ENCODE assay signal across 8 cellular contexts in the genomic region with DNA sequence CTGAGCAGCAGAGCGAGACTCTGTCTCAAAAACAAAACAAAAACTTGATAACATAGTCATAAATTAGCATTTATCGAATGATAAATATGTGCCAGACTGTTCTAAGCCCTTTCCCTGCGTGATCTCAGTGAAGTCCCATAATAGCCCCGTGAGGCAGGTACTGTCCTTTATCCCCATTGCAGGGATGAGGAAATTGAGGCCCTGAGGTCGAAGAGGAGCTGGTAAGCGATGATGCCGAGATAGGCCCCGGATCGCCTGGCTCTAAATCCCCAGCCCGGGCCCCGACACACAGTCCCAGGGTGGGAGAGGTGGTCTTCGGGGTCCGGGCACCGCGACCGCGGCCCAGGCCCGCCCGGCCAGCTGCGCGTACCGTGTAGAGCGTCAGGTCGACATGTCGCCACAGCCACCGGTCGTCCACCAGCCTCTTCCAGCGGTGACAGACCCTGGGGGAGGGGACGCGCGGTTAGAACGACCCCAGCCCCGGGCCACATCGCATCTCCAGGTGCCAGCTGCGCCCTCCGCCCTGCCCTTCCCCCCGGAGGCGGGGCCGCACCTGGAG. TPM values are rescaled to one million over a fixed set of nuclear protein-coding genes. Genes with fewer than 3 reads are reported as not detected.
A peak's percentile ranks its signal among the peaks of the same experiment; 100 is the strongest.
DNase-seq lines count a peak whose midpoint lies in the region; ATAC-seq, FAIRE-seq and TF ChIP-seq lines count a peak whose summit lies in the region.

No MANE protein-coding gene starts in this region.

- peak overlapping the region; percentile 99 for H2AFZ ChIP-seq in K562 (ENCODE audit: low read depth, low read length)

- no peak for ATAC-seq in Right ventricle myocardium inferior
- ATAC-seq in K562, result no peak
- no peak for ATAC-seq in lung (ENCODE audit: insufficient read depth, low FRiP score)

- TF ChIP-seq CTCF in left ventricle myocardium inferior (IDR thresholded peaks at IDR 0.05; ENCODE audit: borderline replicate concordance) (no peak), K562 (IDR thresholded peaks at IDR 0.05 in 2 of 3, conservative IDR thresholded peaks at IDR 0.05 in 1 of 3; ENCODE audit: insufficient read depth in 2 of 3, low read depth in 1 of 3, low read length in 3 of 3) (no peak), lung (IDR thresholded peaks at IDR 0.05; ENCODE audit: control extremely low read depth, extremely low read depth) (no peak), uterus (IDR thresholded peaks at IDR 0.05) (no peak)

- H3K4me2 ChIP-seq in K562 (ENCODE audit: insufficient read depth, low read length), result peak overlapping the region; percentile 97

- intact Hi-C loops in left ventricle myocardium inferior (cut with micrococcal nuclease), result no loop called here
- intact Hi-C loops in Right ventricle myocardium inferior (cut with DNase I), result no loop called here
- intact Hi-C loops in K562 (cut with micrococcal nuclease), result no loop called here
- intact Hi-C loops in uterus (cut with DNase I; ENCODE audit: low total_unique reads), result no loop called here

- CTCF ChIA-PET in K562 (lab: Yijun Ruan, JAX; ENCODE audit: low intra/inter-chr PET ratio), result no interaction called here

- POLR2A ChIA-PET in K562 (lab: Yijun Ruan, JAX), result interaction anchor here (0.5 to 1.0 kb wide), 5 partner anchors 8 to 239 kb away, joined by 3 to 8 read pairs (median 3); no protein-coding TSS in a partner anchor

- H3K9me3 ChIP-seq in left ventricle myocardium inferior (replicated peaks) (no peaks in the 10 kb centered on the region), K562 (replicated peaks; ENCODE audit: control insufficient read depth, insufficient read depth, low read depth, low read length) (peaks cover 13% of the 10 kb centered on the region), lung (ENCODE audit: control insufficient read depth in 2 of 2, insufficient read depth in 1 of 2, low read length in 1 of 2) (peaks cover 0 to 2% of the 10 kb centered on the region in 2 donors), uterus (no peaks in the 10 kb centered on the region)

- no peak for TF ChIP-seq RAD21 in K562 (CRISPR knock-in tag; conservative IDR thresholded peaks at IDR 0.05 in 1 of 2, IDR thresholded peaks at IDR 0.05 in 1 of 2)

- H3K27me3 ChIP-seq in left ventricle myocardium inferior (ENCODE audit: low read depth) (no peaks in the 10 kb centered on the region), K562 (ENCODE audit: control insufficient read depth in 2 of 2, insufficient read depth in 2 of 2, low read length in 2 of 2) (no peaks in the 10 kb centered on the region), lung (ENCODE audit: control insufficient read depth, insufficient read depth) (no peaks in the 10 kb centered on the region), uterus (no peaks in the 10 kb centered on the region)

- H4K20me1 ChIP-seq in K562 (replicated peaks; ENCODE audit: control insufficient read depth, insufficient read depth, low read length), result 0 out of 2 replicates have a peak, but pooled peaks cover 4% of the 10 kb centered on the region

- H3K4me1 ChIP-seq in left ventricle myocardium inferior, result peaks cover 31% of the 10 kb centered on the region
- H3K4me1 ChIP-seq in K562 (replicated peaks in 1 of 2; ENCODE audit: control insufficient read depth in 2 of 2, insufficient read depth in 2 of 2, low read length in 2 of 2), result peaks cover 14 to 19% of the 10 kb centered on the region in 2 experiments; a peak in 4 of 5 replicates
- peaks cover 0 to 4% of the 10 kb centered on the region in 2 donors for H3K4me1 ChIP-seq in lung (ENCODE audit: control insufficient read depth in 2 of 2, insufficient read depth in 2 of 2, low read length in 2 of 2)
- H3K4me1 ChIP-seq in uterus, result no peaks in the 10 kb centered on the region

- no peak for TF ChIP-seq EP300 in K562 (IDR thresholded peaks at IDR 0.05; ENCODE audit: low read length)

- in situ Hi-C loops in K562 (cut with MboI), result no loop called here

- H3K9ac ChIP-seq in K562 (ENCODE audit: insufficient read depth in 1 of 2, low read depth in 2 of 2, low read length in 2 of 2), result peak overlapping the region; percentile 91 to 97

- H3K36me3 ChIP-seq in left ventricle myocardium inferior (peaks cover 25% of the 10 kb centered on the region), K562 (ENCODE audit: control insufficient read depth, insufficient read depth, low read length) (peaks cover 23% of the 10 kb centered on the region; the same call in 2 of the 3 replicates), lung (ENCODE audit: control insufficient read depth in 2 of 2, insufficient read depth in 2 of 2, low read length in 2 of 2) (peaks cover 0 to 3% of the 10 kb centered on the region in 2 donors), uterus (no peaks in the 10 kb centered on the region)

- H3K4me3 ChIP-seq in left ventricle myocardium inferior (peak overlapping the region; percentile 98), K562 (peak overlapping the region; percentile 100), lung (peak overlapping the region; percentile 96), uterus (peak overlapping the region; percentile 84 to 98)

- WGBS in K562 (ENCODE audit: insufficient coverage, low coverage, missing lambda C conversion rate), result 1% methylated on average over 36 of the region's 39 CpGs
- 4% methylated on average over 38 to 39 of the region's 39 CpGs for WGBS in lung, 2 donors

- no peaks in the 10 kb centered on the region for H3K9me1 ChIP-seq in K562 (ENCODE audit: control insufficient read depth, insufficient read depth, low read length)

- TF ChIP-seq POLR2A in K562 (conservative IDR thresholded peaks at IDR 0.05) (no peak), uterus (IDR thresholded peaks at IDR 0.05) (no peak)

- no peak for FAIRE-seq in K562 (lab: Jason Lieb, UNC)

- BruUV-seq in K562 (replicated peaks; lab: Mats Ljungman, UMichigan), result TSS peak; percentile 40

- H3K27ac ChIP-seq in left ventricle myocardium inferior (replicated peaks) (peak overlapping the region; percentile 96), K562 (ENCODE audit: extremely low read depth, low read depth, low read length) (peak overlapping the region; percentile 87), lung (ENCODE audit: low read depth in 1 of 2, low read length in 1 of 2) (peak overlapping the region; percentile 94 to 99), uterus (peak overlapping the region; percentile 89 to 99)

- peaks cover 32% of the 10 kb centered on the region for H3K79me2 ChIP-seq in K562 (ENCODE audit: control insufficient read depth, insufficient read depth, low read length)

- no peak for DNase-seq in left ventricle myocardium inferior
- no peak for DNase-seq in Right ventricle myocardium inferior (ENCODE audit: missing footprints)
- no peak for DNase-seq in K562 (ENCODE audit: extremely low read depth in 1 of 4, low spot score in 3 of 4)
- DNase-seq in lung (ENCODE audit: low spot score), result no peak
- DNase-seq in uterus, result no peak
- no peak for DNase-seq in NCI-H345 treated with DMSO at 0.1 percent for 48 hours (lab: John Stamatoyannopoulos, UW; ENCODE audit: unreplicated experiment)
- DNase-seq in glomerular visceral epithelial cell (ENCODE audit: extremely low spot score), result no peak
- no peak for DNase-seq in effector CD8-positive, alpha-beta T cell (lab: John Stamatoyannopoulos, UW)

RNA-seq across cellular contexts. Expression of a gene that starts 0.6 kb away (rescaled TPM):
- total RNA-seq in left ventricle myocardium inferior (10.0 TPM), Right ventricle myocardium inferior (10.4 TPM), K562 (2014; rRNA removed) (28.4 and 36.6 TPM in 2 replicates), K562 (2014; rRNA removed; fragmentation: Illumina TruSeq; extraction: Trizol) (11.8 and 12.8 TPM in 2 replicates), K562 (2015; rRNA removed; fragmentation: Illumina TruSeq; extraction: Trizol) (20.0 and 20.1 TPM in 2 replicates), K562 (2021) (37.1 and 37.7 TPM in 2 replicates), lung (10 to 100 TPM; 23.1 to 26.7 TPM), uterus (10 to 100 TPM in 3 of 4 donors, 1 to 10 TPM in 1; 8.2 to 25.4 (median 18.6) TPM)
- total RNA-seq in K562 (2011; cell fraction: chromatin; rRNA removed; ENCODE audit: low replicate concordance), result 51.6 and 99.0 TPM in 2 replicates
- 82.6 and 111 TPM in 2 replicates for total RNA-seq in K562 (2011; cell fraction: nucleolus; rRNA removed)
- total RNA-seq in K562 (2011; cell fraction: nucleoplasm; rRNA removed), result 71.9 and 76.0 TPM in 2 replicates
- polyA plus RNA-seq in K562 (2011; rRNA removed) (27.1 and 34.2 TPM in 2 replicates), K562 (2014; fragmentation: Illumina TruSeq; extraction: Trizol) (26.5 and 37.4 TPM in 2 replicates), K562 (2014; fragmentation: Nextera tagmentation; extraction: Ambion mirVana) (1 to 10 TPM; 2.7 to 3.9 TPM), K562 (2014; rRNA removed) (39.8 and 40.5 TPM in 2 replicates), lung (10 to 100 TPM; 18.8 to 27.0 TPM)
- 35.0 and 92.1 TPM in 2 replicates for polyA plus RNA-seq in K562 (2011; cell fraction: cytosol; rRNA removed)
- polyA plus RNA-seq in K562 (2011; cell fraction: nucleus; rRNA removed), result 50.1 and 90.2 TPM in 2 replicates
- polyA plus RNA-seq in K562 (2012), result 28.2 and 35.5 TPM in 2 replicates
- 9.5 and 11.8 TPM in 2 replicates for polyA minus RNA-seq in K562 (2011; rRNA and poly(A)+ RNA removed)
- 18.6 and 19.3 TPM in 2 replicates for polyA minus RNA-seq in K562 (2011; cell fraction: cytosol; rRNA and poly(A)+ RNA removed)
- 32.0 and 33.4 TPM in 2 replicates for polyA minus RNA-seq in K562 (2011; cell fraction: nucleus; rRNA and poly(A)+ RNA removed)

RNA-seq across cellular contexts. Expression of a gene that starts 9.5 kb away (rescaled TPM):
- total RNA-seq in left ventricle myocardium inferior, result 538 TPM
- 581 TPM for total RNA-seq in Right ventricle myocardium inferior
- total RNA-seq in K562 (2011; cell fraction: chromatin; rRNA removed; ENCODE audit: low replicate concordance), result 39.7 and 67.9 TPM in 2 replicates
- total RNA-seq in K562 (2011; cell fraction: nucleolus; rRNA removed), result 97.9 and 112 TPM in 2 replicates
- total RNA-seq in K562 (2011; cell fraction: nucleoplasm; rRNA removed), result 87.5 and 111 TPM in 2 replicates
- total RNA-seq in K562 (2014; rRNA removed), result 424 and 564 TPM in 2 replicates
- total RNA-seq in K562 (2014; rRNA removed; fragmentation: Illumina TruSeq; extraction: Trizol), result 465 and 492 TPM in 2 replicates
- total RNA-seq in K562 (2015; rRNA removed; fragmentation: Illumina TruSeq; extraction: Trizol), result 383 and 410 TPM in 2 replicates
- total RNA-seq in K562 (2021), result 489 and 520 TPM in 2 replicates
- polyA plus RNA-seq in K562 (2011; rRNA removed), result 833 and 989 TPM in 2 replicates
- 727 and 1,456 TPM in 2 replicates for polyA plus RNA-seq in K562 (2011; cell fraction: cytosol; rRNA removed)
- polyA plus RNA-seq in K562 (2011; cell fraction: nucleus; rRNA removed), result 352 and 598 TPM in 2 replicates
- polyA plus RNA-seq in K562 (2012), result 383 and 1,143 TPM in 2 replicates
- 602 and 613 TPM in 2 replicates for polyA plus RNA-seq in K562 (2014; fragmentation: Illumina TruSeq; extraction: Trizol)
- polyA plus RNA-seq in K562 (2014; fragmentation: Nextera tagmentation; extraction: Ambion mirVana), result 1,000 to 10,000 TPM in 1 of 2 experiments, 100 to 1,000 TPM in 1; 995 to 1,140 TPM
- 1,210 and 1,266 TPM in 2 replicates for polyA plus RNA-seq in K562 (2014; rRNA removed)
- 303 and 304 TPM in 2 replicates for polyA minus RNA-seq in K562 (2011; rRNA and poly(A)+ RNA removed)
- polyA minus RNA-seq in K562 (2011; cell fraction: cytosol; rRNA and poly(A)+ RNA removed), result 86.1 and 91.4 TPM in 2 replicates
- 33.3 and 49.1 TPM in 2 replicates for polyA minus RNA-seq in K562 (2011; cell fraction: nucleus; rRNA and poly(A)+ RNA removed)
- 100 to 1,000 TPM; 102 to 262 TPM for total RNA-seq in lung
- 1,000 to 10,000 TPM in 1 of 2 donors, 100 to 1,000 TPM in 1; 611 to 1,378 TPM for polyA plus RNA-seq in lung
- 1,000 to 10,000 TPM in 1 of 4 donors, 100 to 1,000 TPM in 3; 180 to 1,153 (median 222) TPM for total RNA-seq in uterus

RNA-seq across cellular contexts. Expression of a gene that starts 16.9 kb away (rescaled TPM):
- 98.4 TPM for total RNA-seq in left ventricle myocardium inferior
- 89.2 TPM for total RNA-seq in Right ventricle myocardium inferior
- 28.9 and 74.2 TPM in 2 replicates for total RNA-seq in K562 (2011; cell fraction: chromatin; rRNA removed; ENCODE audit: low replicate concordance)
- total RNA-seq in K562 (2011; cell fraction: nucleolus; rRNA removed), result 53.7 and 55.2 TPM in 2 replicates
- 39.3 and 42.7 TPM in 2 replicates for total RNA-seq in K562 (2011; cell fraction: nucleoplasm; rRNA removed)
- 178 and 240 TPM in 2 replicates for total RNA-seq in K562 (2014; rRNA removed)
- 16.7 and 24.2 TPM in 2 replicates for total RNA-seq in K562 (2014; rRNA removed; fragmentation: Illumina TruSeq; extraction: Trizol)
- total RNA-seq in K562 (2015; rRNA removed; fragmentation: Illumina TruSeq; extraction: Trizol), result 55.8 and 60.9 TPM in 2 replicates
- 97.6 and 104 TPM in 2 replicates for total RNA-seq in K562 (2021)
- polyA plus RNA-seq in K562 (2011; rRNA removed), result 42.5 and 48.1 TPM in 2 replicates
- polyA plus RNA-seq in K562 (2011; cell fraction: cytosol; rRNA removed), result 72.1 and 158 TPM in 2 replicates
- polyA plus RNA-seq in K562 (2011; cell fraction: nucleus; rRNA removed), result 44.6 and 79.3 TPM in 2 replicates
- polyA plus RNA-seq in K562 (2012), result 74.0 and 77.2 TPM in 2 replicates
- polyA plus RNA-seq in K562 (2014; fragmentation: Illumina TruSeq; extraction: Trizol), result 19.6 and 58.2 TPM in 2 replicates
- polyA plus RNA-seq in K562 (2014; fragmentation: Nextera tagmentation; extraction: Ambion mirVana), result 1 to 10 TPM; 1.6 to 4.1 TPM
- 131 and 180 TPM in 2 replicates for polyA plus RNA-seq in K562 (2014; rRNA removed)
- polyA minus RNA-seq in K562 (2011; rRNA and poly(A)+ RNA removed), result 6.7 and 10.2 TPM in 2 replicates
- polyA minus RNA-seq in K562 (2011; cell fraction: cytosol; rRNA and poly(A)+ RNA removed), result 21.9 and 23.9 TPM in 2 replicates
- 14.3 and 14.9 TPM in 2 replicates for polyA minus RNA-seq in K562 (2011; cell fraction: nucleus; rRNA and poly(A)+ RNA removed)
- 10 to 100 TPM; 77.4 to 81.1 TPM for total RNA-seq in lung
- polyA plus RNA-seq in lung, result 100 to 1,000 TPM in 1 of 2 donors, 10 to 100 TPM in 1; 69.8 to 108 TPM
- total RNA-seq in uterus, result 10 to 100 TPM; 36.5 to 85.3 (median 56.9) TPM

RNA-seq across cellular contexts. Expression of a gene that starts 49.7 kb away (rescaled TPM):
- total RNA-seq in left ventricle myocardium inferior (6.9 TPM), Right ventricle myocardium inferior (9.3 TPM), K562 (2014; rRNA removed) (4.5 and 5.2 TPM in 2 replicates), K562 (2014; rRNA removed; fragmentation: Illumina TruSeq; extraction: Trizol) (8.5 and 8.6 TPM in 2 replicates), K562 (2015; rRNA removed; fragmentation: Illumina TruSeq; extraction: Trizol) (6.8 and 8.7 TPM in 2 replicates), K562 (2021) (5.1 and 7.8 TPM in 2 replicates), lung (10 to 100 TPM; 10.5 to 30.9 TPM), uterus (10 to 100 TPM; 15.0 to 71.0 (median 39.7) TPM)
- total RNA-seq in K562 (2011; cell fraction: chromatin; rRNA removed; ENCODE audit: low replicate concordance), result 16.6 and 37.0 TPM in 2 replicates
- 12.7 and 14.3 TPM in 2 replicates for total RNA-seq in K562 (2011; cell fraction: nucleolus; rRNA removed)
- 18.8 and 24.1 TPM in 2 replicates for total RNA-seq in K562 (2011; cell fraction: nucleoplasm; rRNA removed)
- polyA plus RNA-seq in K562 (2011; rRNA removed) (6.0 and 8.5 TPM in 2 replicates), K562 (2014; fragmentation: Illumina TruSeq; extraction: Trizol) (6.2 and 6.8 TPM in 2 replicates), K562 (2014; fragmentation: Nextera tagmentation; extraction: Ambion mirVana) (1 to 10 TPM; 4.1 to 4.5 TPM), K562 (2014; rRNA removed) (8.6 and 11.1 TPM in 2 replicates), lung (1 to 10 TPM; 3.2 to 7.4 TPM)
- 3.3 and 4.8 TPM in 2 replicates for polyA plus RNA-seq in K562 (2011; cell fraction: cytosol; rRNA removed)
- 8.7 and 13.1 TPM in 2 replicates for polyA plus RNA-seq in K562 (2011; cell fraction: nucleus; rRNA removed)
- 7.9 and 10.4 TPM in 2 replicates for polyA plus RNA-seq in K562 (2012)
- 9.9 and 11.9 TPM in 2 replicates for polyA minus RNA-seq in K562 (2011; rRNA and poly(A)+ RNA removed)
- polyA minus RNA-seq in K562 (2011; cell fraction: cytosol; rRNA and poly(A)+ RNA removed), result 2.0 and 4.5 TPM in 2 replicates
- polyA minus RNA-seq in K562 (2011; cell fraction: nucleus; rRNA and poly(A)+ RNA removed), result 9.2 and 10.4 TPM in 2 replicates
